ENCODE assay signal across 36 cellular contexts in genomic region chr6:69664551-69664950, GRCh38.
"Had no signal": no experiment of that assay in that cellular context is flagged by ENCODE, and none has a peak within 500 bp of the region (broad histone marks: within the 10 kb centered on the region; RNA-seq: fewer than 3 reads in every experiment).

No MANE protein-coding gene starts in this region.

- FAIRE-seq: bronchial epithelial cell, TTC549 had no signal

- H3K27me3 ChIP-seq: ascending aorta, cardiac muscle cell had no signal

- H3K36me3 ChIP-seq: ascending aorta, cardiac muscle cell had no signal

- H3K9me3 ChIP-seq: ascending aorta had no signal

- H3K4me3 ChIP-seq: ascending aorta, cardiac muscle cell had no signal

- H3K4me1 Mint-ChIP-seq: activated B cell treated with CpG ODN at 0.5 μM for 24 hours; activated CD4-positive, alpha-beta memory T cell treated with anti-CD3 and anti-CD28 coated beads, Interleukin-2, amount 10 ng/mL, durations not matched to agents 7 days and 5 days; activated CD4-positive, alpha-beta T cell treated with anti-CD3 and anti-CD28 coated beads, Interleukin-2, amount 10 ng/mL, durations not matched to agents 7 days and 5 days; activated CD8-positive, alpha-beta memory T cell treated with anti-CD3 and anti-CD28 coated beads, Interleukin-2, amount 10 ng/mL, durations not matched to agents 7 days and 5 days; activated naive CD8-positive, alpha-beta T cell treated with anti-CD3 and anti-CD28 coated beads, Interleukin-2, amount 10 ng/mL, durations not matched to agents 7 days and 5 days; brain; central memory CD8-positive, alpha-beta T cell had no signal

- ATAC-seq: activated CD8-positive, alpha-beta memory T cell treated with anti-CD3 and anti-CD28 coated beads, Interleukin-2, amount 10 ng/mL, durations not matched to agents 7 days and 5 days; activated CD8-positive, alpha-beta T cell treated with anti-CD3 and anti-CD28 coated beads, Interleukin-2, amount 10 ng/mL, durations not matched to agents 7 days and 5 days; activated naive CD8-positive, alpha-beta T cell treated with anti-CD3 and anti-CD28 coated beads, Interleukin-2, amount 50 U/mL, for 24 hours had no signal

- H3K4me1 ChIP-seq: ascending aorta had no signal

- H3K27ac ChIP-seq: ascending aorta, cardiac muscle cell, VCaP had no signal

- H3K4me3 Mint-ChIP-seq: activated B cell treated with CpG ODN at 0.5 μM for 24 hours; activated CD4-positive, alpha-beta memory T cell treated with anti-CD3 and anti-CD28 coated beads, Interleukin-2, amount 10 ng/mL, durations not matched to agents 7 days and 5 days; activated CD4-positive, alpha-beta T cell treated with anti-CD3 and anti-CD28 coated beads, Interleukin-2, amount 10 ng/mL, durations not matched to agents 7 days and 5 days; activated CD8-positive, alpha-beta memory T cell treated with anti-CD3 and anti-CD28 coated beads, Interleukin-2, amount 10 ng/mL, durations not matched to agents 7 days and 5 days; activated CD8-positive, alpha-beta T cell treated with anti-CD3 and anti-CD28 coated beads, Interleukin-2, amount 10 ng/mL, durations not matched to agents 7 days and 5 days; activated naive CD8-positive, alpha-beta T cell; activated naive CD8-positive, alpha-beta T cell treated with anti-CD3 and anti-CD28 coated beads, Interleukin-2, amount 10 ng/mL, durations not matched to agents 7 days and 5 days; activated naive CD8-positive, alpha-beta T cell treated with anti-CD3 and anti-CD28 coated beads, Interleukin-2, amount 50 U/mL, for 24 hours; activated T-cell treated with anti-CD3 and anti-CD28 coated beads, Interleukin-2, amount 50 U/mL, for 24 hours; brain; central memory CD8-positive, alpha-beta T cell; T-helper 1 cell treated with Interleukin-12 subunit alpha and Interleukin-12 subunit beta and Interleukin-4 antibody, amounts not matched to agents 30 μg/mL and 1 μg/mL, for 36 hours; T-helper 2 cell treated with Interferon-gamma antibody and Interleukin-4, amounts not matched to agents 5 μg/mL and 100 μg/mL, for 36 hours had no signal

- H3K36me3 Mint-ChIP-seq: activated CD8-positive, alpha-beta memory T cell treated with anti-CD3 and anti-CD28 coated beads, Interleukin-2, amount 10 ng/mL, durations not matched to agents 7 days and 5 days; activated naive CD8-positive, alpha-beta T cell; activated naive CD8-positive, alpha-beta T cell treated with anti-CD3 and anti-CD28 coated beads, Interleukin-2, amount 10 ng/mL, durations not matched to agents 7 days and 5 days; brain had no signal

- H3K27ac Mint-ChIP-seq: activated B cell treated with CpG ODN at 0.5 μM for 24 hours; activated CD4-positive, alpha-beta memory T cell treated with anti-CD3 and anti-CD28 coated beads, Interleukin-2, amount 10 ng/mL, durations not matched to agents 7 days and 5 days; activated CD4-positive, alpha-beta T cell treated with anti-CD3 and anti-CD28 coated beads, Interleukin-2, amount 10 ng/mL, durations not matched to agents 7 days and 5 days; activated CD8-positive, alpha-beta memory T cell treated with anti-CD3 and anti-CD28 coated beads, Interleukin-2, amount 10 ng/mL, durations not matched to agents 7 days and 5 days; activated CD8-positive, alpha-beta T cell treated with anti-CD3 and anti-CD28 coated beads, Interleukin-2, amount 10 ng/mL, durations not matched to agents 7 days and 5 days; activated naive CD8-positive, alpha-beta T cell; activated naive CD8-positive, alpha-beta T cell treated with anti-CD3 and anti-CD28 coated beads, Interleukin-2, amount 10 ng/mL, durations not matched to agents 7 days and 5 days; activated naive CD8-positive, alpha-beta T cell treated with anti-CD3 and anti-CD28 coated beads, Interleukin-2, amount 50 U/mL, for 24 hours; activated T-cell treated with anti-CD3 and anti-CD28 coated beads, Interleukin-2, amount 50 U/mL, for 24 hours; activated T-helper 2 cell treated with anti-CD3 and anti-CD28 coated beads, Interferon-gamma antibody, Interleukin-2, Interleukin-4, amounts not matched to agents 10 μg/mL and 5 μg/mL and 100 μg/mL, durations not matched to agents 14 hours and 24 hours and 36 hours; brain; T-helper 1 cell treated with Interleukin-12 subunit alpha and Interleukin-12 subunit beta and Interleukin-4 antibody, amounts not matched to agents 30 μg/mL and 1 μg/mL, for 36 hours; T-helper 2 cell treated with Interferon-gamma antibody and Interleukin-4, amounts not matched to agents 5 μg/mL and 100 μg/mL, for 36 hours had no signal

- DNase-seq: activated B cell treated with CpG ODN at 0.5 μM for 24 hours; activated CD4-positive, alpha-beta memory T cell treated with anti-CD3 and anti-CD28 coated beads, Interleukin-2, amount 10 ng/mL, durations not matched to agents 7 days and 5 days; activated CD4-positive, alpha-beta T cell treated with anti-CD3 and anti-CD28 coated beads for 4 hours; activated CD4-positive, alpha-beta T cell treated with anti-CD3 and anti-CD28 coated beads, Interleukin-2, amount 10 ng/mL, durations not matched to agents 7 days and 5 days; activated CD4-positive, alpha-beta T cell treated with anti-CD3 and anti-CD28 coated beads, Interleukin-2, amount 50 U/mL, for 48 hours; activated CD4-positive, CD25-positive, alpha-beta regulatory T cell treated with anti-CD3 and anti-CD28 coated beads, Interleukin-2, amount 50 U/mL, for 72 hours; activated CD8-positive, alpha-beta memory T cell treated with anti-CD3 and anti-CD28 coated beads for 24 hours; activated CD8-positive, alpha-beta memory T cell treated with anti-CD3 and anti-CD28 coated beads, Interleukin-2, amount 10 ng/mL, durations not matched to agents 7 days and 5 days; activated CD8-positive, alpha-beta memory T cell treated with anti-CD3 and anti-CD28 coated beads, Interleukin-2, amount 50 U/mL, for 48 hours; activated CD8-positive, alpha-beta T cell treated with anti-CD3 and anti-CD28 coated beads, Interleukin-2, amount 10 ng/mL, durations not matched to agents 7 days and 5 days; activated effector memory CD4-positive, alpha-beta T cell treated with Interleukin-2 at 50 U/mL for 16 hours; activated gamma-delta T cell; activated naive CD4-positive, alpha-beta T cell treated with anti-CD3 and anti-CD28 coated beads, Interleukin-2, amount 50 U/mL, for 16 hours; activated naive CD4-positive, alpha-beta T cell treated with Interleukin-2 at 50 U/mL for 16 hours; activated naive CD8-positive, alpha-beta T cell treated with anti-CD3 and anti-CD28 coated beads, Interleukin-2, amount 10 ng/mL, durations not matched to agents 7 days and 5 days; activated naive CD8-positive, alpha-beta T cell treated with anti-CD3 and anti-CD28 coated beads, Interleukin-2, amount 50 U/mL, for 24 hours; activated T-cell treated with anti-CD3 and anti-CD28 coated beads, Interleukin-2, amount 50 U/mL, for 24 hours; activated T-cell treated with anti-CD3 and anti-CD28 coated beads, Interleukin-2, amount 50 U/mL, for 48 hours; amygdala; anterior cingulate cortex; caudate nucleus; cerebellar nuclear complex; T-helper 1 cell; T-helper 2 cell; T-helper 9 cell had no signal

- H3K9me3 Mint-ChIP-seq: activated CD4-positive, alpha-beta memory T cell treated with anti-CD3 and anti-CD28 coated beads, Interleukin-2, amount 10 ng/mL, durations not matched to agents 7 days and 5 days; activated CD4-positive, alpha-beta T cell treated with anti-CD3 and anti-CD28 coated beads, Interleukin-2, amount 10 ng/mL, durations not matched to agents 7 days and 5 days; activated T-cell treated with anti-CD3 and anti-CD28 coated beads, Interleukin-2, amount 50 U/mL, for 24 hours had no signal
